In the genomic region with DNA sequence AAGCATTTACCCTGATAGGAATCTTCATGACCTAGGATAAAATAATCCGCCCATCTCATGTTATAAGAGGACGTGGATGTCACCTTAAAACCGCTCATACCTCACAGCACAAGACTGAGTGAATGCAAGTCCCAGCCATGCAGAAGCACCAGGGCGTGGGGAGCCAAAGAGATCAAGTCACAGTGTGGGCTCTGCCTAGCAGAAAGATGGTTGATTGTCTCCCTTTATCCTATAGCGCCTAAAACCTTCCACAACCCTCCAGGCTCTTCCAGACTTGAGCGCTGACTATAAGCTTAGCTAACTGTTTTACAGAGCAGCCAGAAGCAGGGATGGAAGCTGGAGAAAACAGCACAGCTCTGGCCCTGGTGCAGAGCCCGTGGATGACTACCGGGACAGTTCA, we compare ENCODE assay signal across 34 cellular contexts. TPM values are rescaled to one million over a fixed set of nuclear protein-coding genes. Genes with fewer than 3 reads are reported as not detected.
DNase-seq lines count a peak whose midpoint lies in the region; ATAC-seq, FAIRE-seq and TF ChIP-seq lines count a peak whose summit lies in the region.
"Had no signal": no experiment of that assay in that cellular context is flagged by ENCODE, and none has a peak within 500 bp of the region (broad histone marks: within the 10 kb centered on the region; RNA-seq: fewer than 3 reads in every experiment).

No MANE protein-coding gene starts in this region.

- H3K36me3 Mint-ChIP-seq in activated CD4-positive, alpha-beta T cell treated with anti-CD3 and anti-CD28 coated beads, Interleukin-2, amount 10 ng/mL, durations not matched to agents 24 days and 14 days (ENCODE audit: low read depth): peaks cover 2% of the 10 kb centered on the region
- peaks cover 2 to 14% of the 10 kb centered on the region in 2 donors for H3K36me3 Mint-ChIP-seq in stimulated activated naive B cell treated with anti-CD40 and anti-IgM and Interleukin-4, amounts not matched to agents 10 μg/mL and 1 μg/mL and 100 μg/mL, for 72 hours
- H3K36me3 Mint-ChIP-seq: CD8-positive, alpha-beta memory T cell had no signal

- RAD21 ChIA-PET in GM12878 (lab: Charles Lee; ENCODE audit: unreplicated experiment): interaction anchor here (1.0 to 3.0 kb wide), 3 partner anchors 21 to 40 kb away, joined by 3 to 11 read pairs (median 7); no protein-coding TSS in a partner anchor

- no peaks in the 10 kb centered on the region for H4K20me1 ChIP-seq in GM12878 (ENCODE audit: control insufficient read depth, insufficient read depth)

- WGBS in GM12878 (ENCODE audit: insufficient coverage, insufficient replicate concordance, low lambda C conversion rate, missing lambda C conversion rate): 78% methylated on average over 8 of the region's 8 CpGs

- H3K27ac Mint-ChIP-seq in activated CD4-positive, alpha-beta T cell treated with anti-CD3 and anti-CD28 coated beads, Interleukin-2, amount 10 ng/mL, durations not matched to agents 24 days and 14 days: no peak overlapping the region
- peak overlapping the region; percentile 85 for H3K27ac Mint-ChIP-seq in stimulated activated naive B cell treated with anti-CD40 and anti-IgM and Interleukin-4, amounts not matched to agents 10 μg/mL and 1 μg/mL and 100 μg/mL, for 72 hours
- H3K27ac Mint-ChIP-seq: CD8-positive, alpha-beta memory T cell; dendritic cell treated with granulocyte-macrophage colony-stimulating factor and Interleukin-4, amounts not matched to agents 40 ng/mL and 50 ng/mL, for 4 days; endodermal cell; progenitor cell of endocrine pancreas had no signal

- SMC1A ChIA-PET in GM12878 (lab: Charles Lee; ENCODE audit: uncharacterized antibody, unreplicated experiment): interaction anchor here (0.6 to 1.0 kb wide), 2 partner anchors 10 to 135 kb away, joined by 3 read pairs; no protein-coding TSS in a partner anchor

- H3K27me3 ChIP-seq in H7 (ENCODE audit: control insufficient read depth, insufficient read depth, low read length) (no peaks in the 10 kb centered on the region), GM12878 (replicated peaks in 1 of 2; ENCODE audit: control insufficient read depth in 2 of 2, insufficient read depth in 2 of 2, low read length in 1 of 2) (no peaks in the 10 kb centered on the region)
- H3K27me3 ChIP-seq: heart left ventricle, uterus had no signal

- intact Hi-C loops in activated CD4-positive, alpha-beta T cell treated with anti-CD3 and anti-CD28 coated beads, Interleukin-2, amount 10 ng/mL, durations not matched to agents 24 days and 14 days (cut with micrococcal nuclease): no loop called here
- intact Hi-C loops in GM12878 (cut with micrococcal nuclease; ENCODE audit: unreplicated experiment): loop anchor here (2.0 kb wide), 1 partner anchor 21 kb away; no protein-coding TSS in a partner anchor

- H3K4me3 ChIP-seq in H7 (ENCODE audit: insufficient read depth, low read depth, low read length): no peak overlapping the region
- H3K4me3 ChIP-seq in GM12878: no peak overlapping the region
- H3K4me3 ChIP-seq: heart left ventricle, thoracic aorta, uterus had no signal

- peaks cover 30% of the 10 kb centered on the region for H3K27me3 Mint-ChIP-seq in activated CD4-positive, alpha-beta T cell treated with anti-CD3 and anti-CD28 coated beads, Interleukin-2, amount 10 ng/mL, durations not matched to agents 24 days and 14 days
- peaks cover 10 to 17% of the 10 kb centered on the region in 2 donors for H3K27me3 Mint-ChIP-seq in stimulated activated naive B cell treated with anti-CD40 and anti-IgM and Interleukin-4, amounts not matched to agents 10 μg/mL and 1 μg/mL and 100 μg/mL, for 72 hours

- H3K4me2 ChIP-seq in GM12878 (ENCODE audit: control insufficient read depth, insufficient read depth): no peak overlapping the region

- DNase-seq in activated CD4-positive, alpha-beta T cell treated with anti-CD3 and anti-CD28 coated beads, Interleukin-2, amount 10 ng/mL, durations not matched to agents 24 days and 14 days: no peak
- no peak for DNase-seq in activated CD4-positive, alpha-beta T cell treated with anti-CD3 and anti-CD28 coated beads for 48 hours
- DNase-seq in H7 (peak; percentile 34), GM12878 (ENCODE audit: low read depth, low spot score) (no peak), D341Med (ENCODE audit: low spot score) (no peak)
- no peak for DNase-seq in stimulated activated naive B cell treated with anti-CD40 and anti-IgM and Interleukin-4, amounts not matched to agents 10 μg/mL and 1 μg/mL and 100 μg/mL, for 72 hours
- DNase-seq: activated CD4-positive, alpha-beta T cell treated with anti-CD3 and anti-CD28 coated beads, Interleukin-2, amount 50 U/mL, for 4 hours; activated CD8-positive, alpha-beta memory T cell treated with anti-CD3 and anti-CD28 coated beads, Interleukin-2, amount 50 U/mL, for 4 hours; activated effector memory CD4-positive, alpha-beta T cell treated with anti-CD3 and anti-CD28 coated beads, Interleukin-2, amount 50 U/mL, for 16 hours; CD8-positive, alpha-beta memory T cell; endodermal cell; foreskin fibroblast; heart left ventricle; Karpas-422; kidney glomerular epithelial cell; NCI-H1436; SHP77 treated with DMSO at 0.1 percent for 48 hours; stimulated activated CD4-positive, alpha-beta T cell treated with anti-CD3 and anti-CD28 coated beads, Interleukin-12 subunit alpha, Interleukin-12 subunit beta, amount 100 ng/mL, for 4 hours; stimulated activated CD4-positive, alpha-beta T cell treated with anti-CD3 and anti-CD28 coated beads, Interleukin-4, amount 100 ng/mL, for 1 hour; T-helper 9 cell; uterus; WERI-Rb-1 had no signal

- H3K4me3 Mint-ChIP-seq in activated CD4-positive, alpha-beta T cell treated with anti-CD3 and anti-CD28 coated beads, Interleukin-2, amount 10 ng/mL, durations not matched to agents 24 days and 14 days: peak overlapping the region; percentile 6
- peak overlapping the region; percentile 21 to 64 for H3K4me3 Mint-ChIP-seq in stimulated activated naive B cell treated with anti-CD40 and anti-IgM and Interleukin-4, amounts not matched to agents 10 μg/mL and 1 μg/mL and 100 μg/mL, for 72 hours
- H3K4me3 Mint-ChIP-seq: central memory CD8-positive, alpha-beta T cell; dendritic cell treated with granulocyte-macrophage colony-stimulating factor and Interleukin-4, amounts not matched to agents 40 ng/mL and 50 ng/mL, for 4 days; endodermal cell had no signal

- BruUV-seq in GM12878 (replicated peaks; lab: Mats Ljungman, UMichigan): no TSS peak

- peaks cover 23% of the 10 kb centered on the region for H3K4me1 ChIP-seq in GM12878 (ENCODE audit: control insufficient read depth, insufficient read depth, low read length)
- H3K4me1 ChIP-seq: uterus had no signal

- H3K9me3 ChIP-seq in GM12878 (replicated peaks; ENCODE audit: control insufficient read depth, insufficient read depth, low read length): no peaks in the 10 kb centered on the region
- H3K9me3 ChIP-seq: heart left ventricle, neutrophil, thoracic aorta, uterus had no signal

- H3K4me1 Mint-ChIP-seq in activated CD4-positive, alpha-beta T cell treated with anti-CD3 and anti-CD28 coated beads, Interleukin-2, amount 10 ng/mL, durations not matched to agents 24 days and 14 days: peaks cover 16% of the 10 kb centered on the region
- H3K4me1 Mint-ChIP-seq in stimulated activated naive B cell treated with anti-CD40 and anti-IgM and Interleukin-4, amounts not matched to agents 10 μg/mL and 1 μg/mL and 100 μg/mL, for 72 hours: peaks cover 34 to 62% of the 10 kb centered on the region in 2 donors

- H3K79me2 ChIP-seq in GM12878 (ENCODE audit: control insufficient read depth, insufficient read depth, low read length): peaks cover 1% of the 10 kb centered on the region; the same call in 1 of the 2 replicates

- H3K27ac ChIP-seq in GM12878 (ENCODE audit: control insufficient read depth, insufficient read depth): peak overlapping the region; percentile 6; the same call in 1 of the 2 replicates
- H3K27ac ChIP-seq: HL-60, neutrophil, thoracic aorta, uterus, WERI-Rb-1 had no signal

- H2AFZ ChIP-seq in GM12878 (ENCODE audit: control insufficient read depth, low read depth, low read length): peak overlapping the region; percentile 14; the same call in 1 of the 2 replicates

- CTCF ChIA-PET in GM12878 (lab: Yijun Ruan, JAX): interaction anchor here (2.1 kb wide), 1 partner anchor 146 kb away, joined by 6 read pairs; no protein-coding TSS in a partner anchor

- TF ChIP-seq EP300 in GM12878 (IDR thresholded peaks at IDR 0.05; ENCODE audit: borderline replicate concordance in 1 of 2, control insufficient read depth in 1 of 2, low read depth in 2 of 2, low read length in 2 of 2): no peak

- TF ChIP-seq RAD21 in GM12878 (IDR thresholded peaks at IDR 0.05; ENCODE audit: insufficient read depth, low read depth, low read length): no peak

- no peak for TF ChIP-seq POLR2A in GM12878 (IDR thresholded peaks at IDR 0.05; ENCODE audit: low read depth, low read length)

- POLR2A ChIA-PET in GM12878 (lab: Charles Lee): interaction anchor here (1.7 kb wide), 1 partner anchor 21 kb away, joined by 4 read pairs; no protein-coding TSS in a partner anchor

- TF ChIP-seq CTCF in GM12878 (IDR thresholded peaks at IDR 0.05 in 2 of 3, conservative IDR thresholded peaks at IDR 0.05 in 1 of 3; ENCODE audit: control insufficient read depth in 2 of 3, extremely low read depth in 1 of 3, insufficient read depth in 1 of 3, low read depth in 3 of 3, low read length in 3 of 3): no peak

- no peak for FAIRE-seq in GM12878 (lab: Jason Lieb, UNC)
- FAIRE-seq: A204.1 had no signal

- H3K9ac ChIP-seq in GM12878 (ENCODE audit: control insufficient read depth, insufficient read depth, low read length): no peak overlapping the region

- no peaks in the 10 kb centered on the region for H3K9me3 Mint-ChIP-seq in activated CD4-positive, alpha-beta T cell treated with anti-CD3 and anti-CD28 coated beads, Interleukin-2, amount 10 ng/mL, durations not matched to agents 24 days and 14 days
- H3K9me3 Mint-ChIP-seq in stimulated activated naive B cell treated with anti-CD40 and anti-IgM and Interleukin-4, amounts not matched to agents 10 μg/mL and 1 μg/mL and 100 μg/mL, for 72 hours: no peaks in the 10 kb centered on the region
- H3K9me3 Mint-ChIP-seq: CD8-positive, alpha-beta memory T cell; central memory CD8-positive, alpha-beta T cell; dendritic cell treated with granulocyte-macrophage colony-stimulating factor and Interleukin-4, amounts not matched to agents 40 ng/mL and 50 ng/mL, for 4 days; endodermal cell had no signal

- ATAC-seq in GM12878 (peak; percentile 15; the same call in 2 of the 3 replicates), GM21526 (IDR thresholded peaks at IDR 0.05; ENCODE audit: low FRiP score, unreplicated experiment) (no peak), HG02840 (IDR thresholded peaks at IDR 0.05; ENCODE audit: low FRiP score, unreplicated experiment) (no peak)
- peak; percentile 39 to 51 for ATAC-seq in stimulated activated naive B cell treated with anti-CD40 and anti-IgM and Interleukin-4, amounts not matched to agents 10 μg/mL and 1 μg/mL and 100 μg/mL, for 72 hours (replicated peaks)
- ATAC-seq: esophagus mucosa, HCT116, sciatic nerve had no signal

- H3K36me3 ChIP-seq in H7 (replicated peaks; ENCODE audit: control insufficient read depth, insufficient read depth, low read length) (no peaks in the 10 kb centered on the region), GM12878 (ENCODE audit: control insufficient read depth in 2 of 2, insufficient read depth in 2 of 2, low read length in 1 of 2) (no peaks in the 10 kb centered on the region)
- H3K36me3 ChIP-seq: heart left ventricle, neutrophil, thoracic aorta, uterus, WERI-Rb-1 had no signal

- in situ Hi-C loops in GM12878 (cut with MboI): loop anchor here (5.0 kb wide), 1 partner anchor 126 kb away; no protein-coding TSS in a partner anchor

RNA-seq across cellular contexts. Expression of a gene that starts 6.8 kb away (rescaled TPM):
- total RNA-seq in activated CD4-positive, alpha-beta T cell treated with anti-CD3 and anti-CD28 coated beads, Interleukin-2, amount 10 ng/mL, durations not matched to agents 24 days and 14 days: 145 and 147 TPM in 2 replicates
- total RNA-seq in H7 (2014; rRNA removed; shearing (Covaris generic)): 108 and 150 TPM in 2 replicates
- total RNA-seq in GM12878 (2013; cell fraction: nucleolus; rRNA removed): 583 and 599 TPM in 2 replicates
- total RNA-seq in GM12878 (2014; rRNA removed): 121 and 123 TPM in 2 replicates
- 99.9 and 134 TPM in 2 replicates for total RNA-seq in GM12878 (2014; rRNA removed; fragmentation: Illumina TruSeq; extraction: Trizol)
- 82.4 and 99.4 TPM in 2 replicates for total RNA-seq in GM12878 (2021)
- 83.0 TPM for polyA plus RNA-seq in GM12878 (2011; ENCODE audit: low read depth)
- polyA plus RNA-seq in GM12878 (2011; rRNA removed): 199 and 280 TPM in 2 replicates
- polyA plus RNA-seq in GM12878 (2011; cell fraction: cytosol; rRNA removed): 62.8 and 75.6 TPM in 2 replicates
- polyA plus RNA-seq in GM12878 (2011; cell fraction: nucleus; rRNA removed): 410 and 447 TPM in 2 replicates
- 87.9 and 91.2 TPM in 2 replicates for polyA plus RNA-seq in GM12878 (2012)
- 54.8 and 70.4 TPM in 2 replicates for polyA plus RNA-seq in GM12878 (2014; fragmentation: Illumina TruSeq; extraction: Trizol)
- polyA plus RNA-seq in GM12878 (2014; fragmentation: Nextera tagmentation; extraction: Ambion mirVana): 10 to 100 TPM; 47.1 to 62.3 TPM
- 90.2 and 90.8 TPM in 2 replicates for polyA plus RNA-seq in GM12878 (2014; rRNA removed)
- 100 to 1,000 TPM in 1 of 2 experiments, 10 to 100 TPM in 1; 95.1 to 101 TPM for polyA plus RNA-seq in GM12878 (2016; fragmentation: Nextera tagmentation; extraction: Ambion mirVana)
- 107 and 137 TPM in 2 replicates for polyA minus RNA-seq in GM12878 (2011; rRNA and poly(A)+ RNA removed)
- polyA minus RNA-seq in GM12878 (2011; cell fraction: cytosol; rRNA and poly(A)+ RNA removed): 87.7 and 99.2 TPM in 2 replicates
- 344 and 435 TPM in 2 replicates for polyA minus RNA-seq in GM12878 (2011; cell fraction: nucleus; rRNA and poly(A)+ RNA removed)

Comparison
In these comparisons a context has a peak if more than half of its experiments do, and no peak if none do; other contexts are left out.
1. ATAC-seq: peak in GM12878 (single experiment) and stimulated activated naive B cell treated with anti-CD40 and anti-IgM and Interleukin-4, amounts not matched to agents 10 μg/mL and 1 μg/mL and 100 μg/mL, for 72 hours (2 of 2); none in GM21526 (single experiment) and HG02840 (single experiment).